Comparison of ENCODE assay signal across 2 cellular contexts in the genomic region with DNA sequence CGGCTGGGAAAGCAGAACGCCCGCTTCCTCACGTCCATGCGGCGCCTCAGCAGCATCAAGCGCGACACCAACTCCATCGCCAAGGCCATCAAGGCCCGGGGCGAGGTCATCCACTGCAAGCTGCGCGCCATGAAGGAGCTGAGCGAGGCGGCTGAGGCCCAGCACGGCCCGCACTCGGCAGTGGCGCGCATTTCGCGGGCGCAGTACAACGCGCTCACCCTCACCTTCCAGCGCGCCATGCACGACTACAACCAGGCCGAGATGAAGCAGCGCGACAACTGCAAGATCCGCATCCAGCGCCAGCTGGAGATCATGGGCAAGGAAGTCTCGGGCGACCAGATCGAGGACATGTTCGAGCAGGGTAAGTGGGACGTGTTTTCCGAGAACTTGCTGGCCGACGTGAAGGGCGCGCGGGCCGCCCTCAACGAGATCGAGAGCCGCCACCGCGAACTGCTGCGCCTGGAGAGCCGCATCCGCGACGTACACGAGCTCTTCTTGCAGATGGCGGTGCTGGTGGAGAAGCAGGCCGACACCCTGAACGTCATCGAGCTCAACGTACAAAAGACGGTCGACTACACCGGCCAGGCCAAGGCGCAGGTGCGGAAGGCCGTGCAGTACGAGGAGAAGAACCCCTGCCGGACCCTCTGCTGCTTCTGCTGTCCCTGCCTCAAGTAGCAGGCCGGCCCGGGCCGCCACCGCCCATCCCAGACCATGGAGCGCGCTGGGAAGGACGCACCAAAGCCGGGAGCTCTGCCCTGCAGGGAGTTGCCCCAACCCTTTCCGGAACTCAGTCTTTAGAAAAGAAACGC.
TF ChIP-seq lines count a peak whose summit lies in the region.

No MANE protein-coding gene starts in this region.

TF ChIP-seq in HepG2, 621 proteins besides CTCF, POLR2A, EP300 and RAD21:
- TF ChIP-seq DNMT1 (CRISPR knock-in tag; IDR thresholded peaks at IDR 0.05) (0 out of 2 replicates have a peak, but pooled peaks have one; percentile 27), EED (CRISPR knock-in tag; IDR thresholded peaks at IDR 0.05) (peak; percentile 41; the same call in 1 of the 2 replicates), HOXA9 (CRISPR knock-in tag; IDR thresholded peaks at IDR 0.05; ENCODE audit: borderline replicate concordance) (no peak)

TF ChIP-seq in H1, 55 proteins besides CTCF, POLR2A, EP300 and RAD21:
- TF ChIP-seq NANOG (IDR thresholded peaks at IDR 0.05; ENCODE audit: insufficient read depth, low read depth, low read length, poor library complexity, severe bottlenecking): no peak
- TF ChIP-seq SIRT6 (IDR thresholded peaks at IDR 0.05; ENCODE audit: low read length): no peak
- TF ChIP-seq SP1 (IDR thresholded peaks at IDR 0.05; ENCODE audit: low read depth, low read length): no peak
- no peak for TF ChIP-seq FOSL1 (IDR thresholded peaks at IDR 0.05; ENCODE audit: insufficient read depth, low read depth, low read length)
- no peak for TF ChIP-seq YY1 (IDR thresholded peaks at IDR 0.05; ENCODE audit: low read depth, low read length)
TF ChIP-seq in H1: peak in this region for 0.
